In the genomic region with DNA sequence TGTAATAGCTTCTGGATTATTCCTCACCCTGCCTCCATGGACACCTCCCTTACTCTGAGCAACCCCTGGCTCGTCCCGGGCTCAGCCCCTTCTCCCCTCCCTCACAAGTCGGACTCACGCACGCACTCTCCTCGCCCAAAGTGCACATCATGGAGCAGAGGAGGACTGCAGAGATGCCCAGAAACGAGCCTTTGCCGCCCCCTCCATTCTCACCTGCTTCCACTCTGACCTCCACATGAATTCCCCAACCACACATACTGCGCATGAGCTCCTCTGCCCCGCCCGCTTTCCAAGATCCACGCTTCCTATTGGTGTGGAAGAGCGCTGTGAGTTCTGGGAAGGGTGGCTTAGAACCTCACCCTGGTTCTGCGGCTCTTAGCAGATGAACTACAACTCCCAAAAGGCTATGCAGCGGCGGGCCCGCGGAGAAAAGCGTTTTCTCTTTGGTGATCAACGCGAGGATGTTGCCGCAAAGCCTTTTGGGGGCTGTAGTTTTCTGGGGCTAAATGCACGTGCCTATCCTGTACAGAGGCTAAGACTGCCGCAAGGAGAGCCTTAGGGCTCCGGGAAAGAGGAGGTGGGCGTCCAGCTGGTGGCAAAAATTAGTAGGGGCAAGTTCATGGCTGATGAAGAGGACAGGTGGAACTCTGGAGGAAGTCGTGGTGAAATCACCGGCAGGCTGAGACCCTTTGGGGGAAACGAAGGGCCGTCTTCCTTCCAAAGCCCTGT, we compare ENCODE assay signal across 1 cellular context.
A peak's percentile ranks its signal among the peaks of the same experiment; 100 is the strongest.
TF ChIP-seq lines count a peak whose summit lies in the region.

TSS of gene PHB1 (minus strand) at position 261 of the 729 bp plus-strand sequence. CDS start 1,618 bp downstream, outside the sequence.

TF ChIP-seq in K562, 482 proteins besides CTCF, POLR2A, EP300 and RAD21 (continued from another document):
- TF ChIP-seq ZBTB40 (IDR thresholded peaks at IDR 0.05) (peak; percentile 69), ZBTB40 (CRISPR knock-in tag; IDR thresholded peaks at IDR 0.05) (no peak), ZNF583 (CRISPR knock-in tag; IDR thresholded peaks at IDR 0.05) (peak; percentile 69; the same call in 1 of the 2 replicates), KDM4B (IDR thresholded peaks at IDR 0.05; ENCODE audit: borderline replicate concordance in 2 of 2, low read depth in 1 of 2) (no peak), TAF9B (IDR thresholded peaks at IDR 0.05; ENCODE audit: partially characterized antibody) (peak; percentile 42), RBM34 (IDR thresholded peaks at IDR 0.05; ENCODE audit: borderline replicate concordance, insufficient read depth, low read length) (no peak), C11orf30 (IDR thresholded peaks at IDR 0.05; ENCODE audit: low read depth) (peak; percentile 89), CC2D1A (IDR thresholded peaks at IDR 0.05) (no peak), E2F4 (CRISPR knock-in tag; IDR thresholded peaks at IDR 0.05; ENCODE audit: low read depth) (0 out of 2 replicates have a peak, but pooled peaks have one; percentile 10), BHLHE40 (IDR thresholded peaks at IDR 0.05; ENCODE audit: low read length) (peak; percentile 98), NFIX (CRISPR knock-in tag; IDR thresholded peaks at IDR 0.05; ENCODE audit: low read depth) (no peak), HDAC2 (IDR thresholded peaks at IDR 0.05) (peak; percentile 58), FOSL1 (tag; conservative IDR thresholded peaks at IDR 0.05) (no peak; the same call in 1 of the 2 replicates), STAG1 (CRISPR knock-in tag; IDR thresholded peaks at IDR 0.05; ENCODE audit: borderline replicate concordance) (no peak), ARID3B (CRISPR knock-in tag; IDR thresholded peaks at IDR 0.05; ENCODE audit: borderline replicate concordance) (no peak), TBL1XR1 (IDR thresholded peaks at IDR 0.05; ENCODE audit: low read length in 2 of 2) (no peak; a peak in 1 of 4 replicates), GABPB2 (CRISPR knock-in tag; conservative IDR thresholded peaks at IDR 0.05) (no peak), ZNF143 (CRISPR knock-in tag; IDR thresholded peaks at IDR 0.05) (peak; percentile 99), PHF8 (IDR thresholded peaks at IDR 0.05; ENCODE audit: borderline replicate concordance, low read length) (peak; percentile 95; the same call in 1 of the 2 replicates), HDAC6 (IDR thresholded peaks at IDR 0.05; ENCODE audit: low read depth, low read length) (no peak), BCLAF1 (IDR thresholded peaks at IDR 0.05; ENCODE audit: borderline replicate concordance in 1 of 2, control insufficient read depth in 1 of 2, low read depth in 2 of 2, low read length in 1 of 2) (no peak)
- TF ChIP-seq, protein P1, sequence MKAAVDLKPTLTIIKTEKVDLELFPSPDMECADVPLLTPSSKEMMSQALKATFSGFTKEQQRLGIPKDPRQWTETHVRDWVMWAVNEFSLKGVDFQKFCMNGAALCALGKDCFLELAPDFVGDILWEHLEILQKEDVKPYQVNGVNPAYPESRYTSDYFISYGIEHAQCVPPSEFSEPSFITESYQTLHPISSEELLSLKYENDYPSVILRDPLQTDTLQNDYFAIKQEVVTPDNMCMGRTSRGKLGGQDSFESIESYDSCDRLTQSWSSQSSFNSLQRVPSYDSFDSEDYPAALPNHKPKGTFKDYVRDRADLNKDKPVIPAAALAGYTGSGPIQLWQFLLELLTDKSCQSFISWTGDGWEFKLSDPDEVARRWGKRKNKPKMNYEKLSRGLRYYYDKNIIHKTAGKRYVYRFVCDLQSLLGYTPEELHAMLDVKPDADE (conservative IDR thresholded peaks at IDR 0.05; ENCODE audit: control insufficient read depth, low read depth, low read length), result peak; percentile 98
- TF ChIP-seq, protein P2, sequence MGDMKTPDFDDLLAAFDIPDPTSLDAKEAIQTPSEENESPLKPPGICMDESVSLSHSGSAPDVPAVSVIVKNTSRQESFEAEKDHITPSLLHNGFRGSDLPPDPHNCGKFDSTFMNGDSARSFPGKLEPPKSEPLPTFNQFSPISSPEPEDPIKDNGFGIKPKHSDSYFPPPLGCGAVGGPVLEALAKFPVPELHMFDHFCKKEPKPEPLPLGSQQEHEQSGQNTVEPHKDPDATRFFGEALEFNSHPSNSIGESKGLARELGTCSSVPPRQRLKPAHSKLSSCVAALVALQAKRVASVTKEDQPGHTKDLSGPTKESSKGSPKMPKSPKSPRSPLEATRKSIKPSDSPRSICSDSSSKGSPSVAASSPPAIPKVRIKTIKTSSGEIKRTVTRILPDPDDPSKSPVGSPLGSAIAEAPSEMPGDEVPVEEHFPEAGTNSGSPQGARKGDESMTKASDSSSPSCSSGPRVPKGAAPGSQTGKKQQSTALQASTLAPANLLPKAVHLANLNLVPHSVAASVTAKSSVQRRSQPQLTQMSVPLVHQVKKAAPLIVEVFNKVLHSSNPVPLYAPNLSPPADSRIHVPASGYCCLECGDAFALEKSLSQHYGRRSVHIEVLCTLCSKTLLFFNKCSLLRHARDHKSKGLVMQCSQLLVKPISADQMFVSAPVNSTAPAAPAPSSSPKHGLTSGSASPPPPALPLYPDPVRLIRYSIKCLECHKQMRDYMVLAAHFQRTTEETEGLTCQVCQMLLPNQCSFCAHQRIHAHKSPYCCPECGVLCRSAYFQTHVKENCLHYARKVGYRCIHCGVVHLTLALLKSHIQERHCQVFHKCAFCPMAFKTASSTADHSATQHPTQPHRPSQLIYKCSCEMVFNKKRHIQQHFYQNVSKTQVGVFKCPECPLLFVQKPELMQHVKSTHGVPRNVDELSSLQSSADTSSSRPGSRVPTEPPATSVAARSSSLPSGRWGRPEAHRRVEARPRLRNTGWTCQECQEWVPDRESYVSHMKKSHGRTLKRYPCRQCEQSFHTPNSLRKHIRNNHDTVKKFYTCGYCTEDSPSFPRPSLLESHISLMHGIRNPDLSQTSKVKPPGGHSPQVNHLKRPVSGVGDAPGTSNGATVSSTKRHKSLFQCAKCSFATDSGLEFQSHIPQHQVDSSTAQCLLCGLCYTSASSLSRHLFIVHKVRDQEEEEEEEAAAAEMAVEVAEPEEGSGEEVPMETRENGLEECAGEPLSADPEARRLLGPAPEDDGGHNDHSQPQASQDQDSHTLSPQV (IDR thresholded peaks at IDR 0.05), result peak; percentile 91
TF ChIP-seq in K562: peak in this region for 110.
